In the genomic region with DNA sequence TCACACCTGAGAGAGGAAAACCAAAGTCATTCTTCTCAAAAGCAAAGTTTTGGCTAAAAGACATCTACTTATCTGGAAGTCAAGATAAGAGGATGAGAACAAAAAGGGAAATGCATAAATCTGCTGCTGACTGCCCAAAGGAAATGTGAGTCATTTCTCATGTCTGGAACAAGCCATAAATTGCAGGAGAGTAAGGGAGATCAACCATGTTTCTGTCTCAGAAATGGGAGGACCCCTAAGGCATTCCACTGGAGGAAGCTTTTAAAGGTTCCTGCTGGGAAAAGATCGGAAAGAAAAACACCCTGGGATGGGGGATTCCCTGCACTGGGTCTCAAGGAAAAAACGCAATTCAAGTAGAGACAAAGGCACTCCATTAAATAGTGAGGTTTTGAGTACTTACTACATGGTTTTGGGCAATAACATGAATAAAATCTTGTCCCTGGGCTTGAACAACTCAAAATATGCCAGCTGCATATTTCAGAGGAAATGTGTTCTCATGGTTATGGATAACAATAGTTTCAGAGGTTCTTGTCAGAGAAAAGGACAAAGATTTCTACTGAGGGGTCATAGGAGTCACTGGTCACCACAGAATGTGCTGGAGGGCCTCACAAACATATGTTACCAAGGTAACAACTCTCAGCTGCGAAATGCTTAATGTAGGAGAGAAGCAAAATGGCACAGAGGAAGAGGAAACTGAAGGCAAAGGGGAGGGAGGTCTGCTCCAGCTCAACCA, we compare ENCODE assay signal across 1 cellular context.
TF ChIP-seq lines count a peak whose summit lies in the region.

No MANE protein-coding gene starts in this region.

TF ChIP-seq in HepG2, 621 proteins besides CTCF, POLR2A, EP300 and RAD21:
- no peak for TF ChIP-seq ZNF136 (CRISPR knock-in tag; IDR thresholded peaks at IDR 0.05; ENCODE audit: low read depth)
- no peak for TF ChIP-seq NFRKB (IDR thresholded peaks at IDR 0.05)
